In genomic region chr14:34081126-34081575, GRCh38 we compare ENCODE assay signal across 2 cellular contexts.
TF ChIP-seq lines count a peak whose summit lies in the region.

No MANE protein-coding gene starts in this region.

TF ChIP-seq in A549, 52 proteins besides CTCF, POLR2A, EP300 and RAD21 (continued from another document):
- TF ChIP-seq ELK1 (IDR thresholded peaks at IDR 0.05; ENCODE audit: low read depth, low read length) (no peak), TFCP2L1 (CRISPR knock-in tag; IDR thresholded peaks at IDR 0.05) (no peak), KDM5A (IDR thresholded peaks at IDR 0.05) (no peak), BHLHE40 (IDR thresholded peaks at IDR 0.05; ENCODE audit: low read depth, low read length) (no peak)

TF ChIP-seq in GM12878, 131 proteins besides CTCF, POLR2A, EP300 and RAD21 (continued from another document and continues in another):
- no peak for TF ChIP-seq ZBTB4 (CRISPR knock-in tag; IDR thresholded peaks at IDR 0.05)
- TF ChIP-seq NR2F1 (conservative IDR thresholded peaks at IDR 0.05): no peak
- no peak for TF ChIP-seq KDM1A (IDR thresholded peaks at IDR 0.05; ENCODE audit: borderline replicate concordance)
- TF ChIP-seq MAX (IDR thresholded peaks at IDR 0.05; ENCODE audit: low read depth, low read length): no peak; the same call in 1 of the 2 replicates
- TF ChIP-seq ZZZ3 (IDR thresholded peaks at IDR 0.05; ENCODE audit: control insufficient read depth, insufficient read length, low read depth): no peak
- no peak for TF ChIP-seq E4F1 (IDR thresholded peaks at IDR 0.05; ENCODE audit: borderline replicate concordance, partially characterized antibody)
- peak; percentile 80 for TF ChIP-seq MLLT1 (IDR thresholded peaks at IDR 0.05)
- no peak for TF ChIP-seq REST (IDR thresholded peaks at IDR 0.05; ENCODE audit: low read depth, low read length)
- no peak for TF ChIP-seq ASH2L (IDR thresholded peaks at IDR 0.05; ENCODE audit: borderline replicate concordance, low read depth)
- TF ChIP-seq PAX8 (IDR thresholded peaks at IDR 0.05): no peak
- 0 out of 2 replicates have a peak, but pooled peaks have one; percentile 31 for TF ChIP-seq NKRF (conservative IDR thresholded peaks at IDR 0.05)
- peak; percentile 35 for TF ChIP-seq MEF2B (IDR thresholded peaks at IDR 0.05; ENCODE audit: partially characterized antibody, poor library complexity, severe bottlenecking)
- TF ChIP-seq IRF3 (IDR thresholded peaks at IDR 0.05): no peak
- 0 out of 2 replicates have a peak, but pooled peaks have one; percentile 63 for TF ChIP-seq ZNF592 (IDR thresholded peaks at IDR 0.05)
- TF ChIP-seq MYB (IDR thresholded peaks at IDR 0.05; ENCODE audit: borderline replicate concordance, low read depth, low read length): no peak
- no peak; the same call in 1 of the 2 replicates for TF ChIP-seq MTA2 (IDR thresholded peaks at IDR 0.05; ENCODE audit: low read depth)
- no peak for TF ChIP-seq SMAD5 (IDR thresholded peaks at IDR 0.05; ENCODE audit: low read depth)
- no peak for TF ChIP-seq POLR2AphosphoS5 (IDR thresholded peaks at IDR 0.05; ENCODE audit: low read length)
- no peak for TF ChIP-seq CUX1 (IDR thresholded peaks at IDR 0.05; ENCODE audit: insufficient replicate concordance, low read depth, low read length)
- peak; percentile 54; the same call in 1 of the 2 replicates for TF ChIP-seq ZNF24 (IDR thresholded peaks at IDR 0.05)
- TF ChIP-seq IKZF2 (IDR thresholded peaks at IDR 0.05): peak in 1 of 2 experiments; percentile 37; a peak in 1 of 4 replicates
- peak; percentile 53 for TF ChIP-seq RAD51 (IDR thresholded peaks at IDR 0.05)
